10 cellular contexts compared by ENCODE assay signal in genomic region chr11:72308226-72309073, GRCh38.
DNase-seq lines count a peak whose midpoint lies in the region; ATAC-seq and TF ChIP-seq lines count a peak whose summit lies in the region.
"Had no signal": no experiment of that assay in that cellular context is flagged by ENCODE, and none has a peak within 500 bp of the region (broad histone marks: within the 10 kb centered on the region; RNA-seq: fewer than 3 reads in every experiment).

No MANE protein-coding gene starts in this region.

- H3K36me3 Mint-ChIP-seq in neural progenitor cell: peaks cover 2% of the 10 kb centered on the region

- H3K27me3 ChIP-seq in neural progenitor cell (no peaks in the 10 kb centered on the region), prostate gland (replicated peaks; ENCODE audit: insufficient read depth) (no peaks in the 10 kb centered on the region), PC-9 (ENCODE audit: insufficient read depth, low read depth) (no peaks in the 10 kb centered on the region), upper lobe of right lung (no peaks in the 10 kb centered on the region)

- H4K20me1 ChIP-seq in neural progenitor cell (ENCODE audit: low read depth) (no peaks in the 10 kb centered on the region), PC-9 (ENCODE audit: insufficient read depth) (no peaks in the 10 kb centered on the region)

- no TSS peak for BruUV-seq in PC-9 (replicated peaks; lab: Mats Ljungman, UMichigan)

- CTCF ChIA-PET in PC-9 (lab: Charles Lee): no interaction called here

- H3K4me1 Mint-ChIP-seq in neural progenitor cell: peaks cover 19% of the 10 kb centered on the region

- H3K4me3 ChIP-seq in neural progenitor cell (no peak overlapping the region), prostate gland (no peak overlapping the region), PC-9 (no peak overlapping the region), upper lobe of right lung (no peak overlapping the region)

- 44% methylated on average over 17 of the region's 17 CpGs for WGBS in prostate gland

- peak; percentile 67 for DNase-seq in GM03348 (ENCODE audit: low spot score)
- DNase-seq in NCI-H2081 (lab: John Stamatoyannopoulos, UW): peak; percentile 60 to 89
- DNase-seq in astrocyte of the hippocampus (ENCODE audit: low read depth, low spot score): peak; percentile 95
- no peak for DNase-seq in neural progenitor cell (ENCODE audit: low spot score)
- no peak for DNase-seq in prostate gland (ENCODE audit: low spot score)
- DNase-seq in PC-9: no peak
- no peak for DNase-seq in upper lobe of right lung
- DNase-seq: activated T-cell treated with anti-CD3 and anti-CD28 coated beads, Interleukin-2, amount 50 U/mL, for 72 hours; stimulated activated CD8-positive, alpha-beta memory T cell treated with anti-CD3 and anti-CD28 coated beads, Interleukin-4, amount 100 ng/mL, for 48 hours had no signal

- H3K79me2 ChIP-seq in neural progenitor cell (ENCODE audit: low read depth): no peaks in the 10 kb centered on the region
- no peaks in the 10 kb centered on the region for H3K79me2 ChIP-seq in PC-9 (ENCODE audit: low read depth)

- H3K4me1 ChIP-seq in neural progenitor cell (no peaks in the 10 kb centered on the region), prostate gland (replicated peaks) (no peaks in the 10 kb centered on the region), PC-9 (replicated peaks; ENCODE audit: insufficient read depth) (no peaks in the 10 kb centered on the region), upper lobe of right lung (no peaks in the 10 kb centered on the region)

- H3K9ac ChIP-seq in neural progenitor cell: no peak overlapping the region

- no peaks in the 10 kb centered on the region for H3K9me3 Mint-ChIP-seq in neural progenitor cell
- H3K9me3 Mint-ChIP-seq: activated T-cell treated with anti-CD3 and anti-CD28 coated beads, Interleukin-2, amount 50 U/mL, for 72 hours had no signal

- H3F3A ChIP-seq in neural progenitor cell (ENCODE audit: low read depth) (no peaks in the 10 kb centered on the region), PC-9 (ENCODE audit: insufficient read depth, low read depth) (no peaks in the 10 kb centered on the region)

- ATAC-seq in GM19467 (IDR thresholded peaks at IDR 0.05; ENCODE audit: unreplicated experiment): no peak
- ATAC-seq in upper lobe of right lung: no peak
- ATAC-seq: activated T-cell treated with anti-CD3 and anti-CD28 coated beads, Interleukin-2, amount 50 U/mL, for 72 hours had no signal

- H3K27me3 Mint-ChIP-seq in neural progenitor cell (ENCODE audit: insufficient read depth, low read depth): peaks cover 2% of the 10 kb centered on the region

- intact Hi-C loops in prostate gland (cut with DNase I) (no loop called here), PC-9 (cut with micrococcal nuclease; ENCODE audit: unreplicated experiment) (no loop called here), upper lobe of right lung (cut with DNase I) (no loop called here)

- H3K9me3 ChIP-seq in neural progenitor cell (ENCODE audit: low read depth) (no peaks in the 10 kb centered on the region), prostate gland (no peaks in the 10 kb centered on the region), PC-9 (ENCODE audit: insufficient read depth, low read depth) (no peaks in the 10 kb centered on the region), upper lobe of right lung (no peaks in the 10 kb centered on the region)

- H3K27ac ChIP-seq in neural progenitor cell (no peak overlapping the region), prostate gland (no peak overlapping the region), PC-9 (no peak overlapping the region), upper lobe of right lung (no peak overlapping the region)

- peak overlapping the region; percentile 40 for H3K27ac Mint-ChIP-seq in neural progenitor cell
- H3K27ac Mint-ChIP-seq: activated T-cell treated with anti-CD3 and anti-CD28 coated beads, Interleukin-2, amount 50 U/mL, for 72 hours had no signal

- H3K4me2 ChIP-seq in neural progenitor cell: no peak overlapping the region
- H3K4me2 ChIP-seq in PC-9: no peak overlapping the region

- no peaks in the 10 kb centered on the region for H3K36me3 ChIP-seq in neural progenitor cell
- no peaks in the 10 kb centered on the region for H3K36me3 ChIP-seq in prostate gland
- H3K36me3 ChIP-seq in PC-9 (ENCODE audit: low read depth): no peaks in the 10 kb centered on the region
- peaks cover 31% of the 10 kb centered on the region for H3K36me3 ChIP-seq in upper lobe of right lung

- no peak for TF ChIP-seq CTCF in neural progenitor cell (IDR thresholded peaks at IDR 0.05)
- no peak for TF ChIP-seq CTCF in prostate gland (IDR thresholded peaks at IDR 0.05)
- no peak for TF ChIP-seq CTCF in PC-9 (conservative IDR thresholded peaks at IDR 0.05)
- TF ChIP-seq CTCF in upper lobe of right lung (IDR thresholded peaks at IDR 0.05): no peak

- no peak overlapping the region for H3K4me3 Mint-ChIP-seq in neural progenitor cell
- H3K4me3 Mint-ChIP-seq: activated T-cell treated with anti-CD3 and anti-CD28 coated beads, Interleukin-2, amount 50 U/mL, for 72 hours had no signal

- no peak for TF ChIP-seq POLR2A in prostate gland (IDR thresholded peaks at IDR 0.05)

- H2AFZ ChIP-seq in neural progenitor cell (replicated peaks): no peak overlapping the region
- H2AFZ ChIP-seq in PC-9: no peak overlapping the region

- POLR2A ChIA-PET in PC-9 (lab: Charles Lee; ENCODE audit: unreplicated experiment): no interaction called here

- no peaks in the 10 kb centered on the region for H3K9me2 ChIP-seq in PC-9 (ENCODE audit: insufficient read depth)

Comparison
In these comparisons a context has a peak if more than half of its experiments do, and no peak if none do; other contexts are left out.
1. DNase-seq: peak in GM03348 (single experiment), NCI-H2081 (2 of 2) and astrocyte of the hippocampus (single experiment); none in neural progenitor cell (single experiment), prostate gland (single experiment), PC-9 (0 of 2) and upper lobe of right lung (single experiment).